14 cellular contexts compared by ENCODE assay signal in genomic region chr2:136297974-136298373, GRCh38.
"Had no signal": no experiment of that assay in that cellular context is flagged by ENCODE, and none has a peak within 500 bp of the region (broad histone marks: within the 10 kb centered on the region; RNA-seq: fewer than 3 reads in every experiment).

No MANE protein-coding gene starts in this region.

- FAIRE-seq: endothelial cell of umbilical vein had no signal

- DNase-seq: activated CD4-positive, alpha-beta T cell treated with anti-CD3 and anti-CD28 coated beads, Interleukin-2, amount 10 ng/mL, durations not matched to agents 24 days and 14 days; activated CD4-positive, CD25-positive, alpha-beta regulatory T cell; activated naive CD8-positive, alpha-beta T cell treated with anti-CD3 and anti-CD28 coated beads, Interleukin-2, amount 10 ng/mL, durations not matched to agents 7 days and 5 days; brain microvascular endothelial cell; effector CD8-positive, alpha-beta T cell; foreskin fibroblast; kidney glomerular epithelial cell; mesenchymal stem cell; naive thymus-derived CD8-positive, alpha-beta T cell; posterior cingulate gyrus; stimulated activated CD4-positive, alpha-beta T cell treated with anti-CD3 and anti-CD28 coated beads, Interleukin-4, amount 100 ng/mL, for 1 hour; stimulated activated naive B cell treated with anti-CD40 and anti-IgM and Interleukin-4, amounts not matched to agents 10 μg/mL and 1 μg/mL and 100 μg/mL, for 72 hours; thyroid gland had no signal
